21 cellular contexts compared by ENCODE assay signal in genomic region chr1:110466646-110467280, GRCh38. TPM values are rescaled to one million over a fixed set of nuclear protein-coding genes. Genes with fewer than 3 reads are reported as not detected.
"Had no signal": no experiment of that assay in that cellular context is flagged by ENCODE, and none has a peak within 500 bp of the region (broad histone marks: within the 10 kb centered on the region; RNA-seq: fewer than 3 reads in every experiment).

No MANE protein-coding gene starts in this region.

- ATAC-seq: activated CD8-positive, alpha-beta memory T cell treated with anti-CD3 and anti-CD28 coated beads, Interleukin-2, amount 10 ng/mL, durations not matched to agents 7 days and 5 days had no signal

- H3K27ac ChIP-seq: thyroid gland, VCaP had no signal

- H3K4me1 ChIP-seq: sigmoid colon, thyroid gland had no signal

- DNase-seq: activated CD4-positive, alpha-beta T cell treated with anti-CD3 and anti-CD28 coated beads, Interleukin-2, amount 50 U/mL, for 48 hours; activated CD8-positive, alpha-beta memory T cell treated with anti-CD3 and anti-CD28 coated beads, Interleukin-2, amount 10 ng/mL, durations not matched to agents 7 days and 5 days; activated T-cell treated with anti-CD3 and anti-CD28 coated beads, Interleukin-2, amount 50 U/mL, for 24 hours; amniotic stem cell; central memory CD4-positive, alpha-beta T cell; cortex of kidney; effector CD4-positive, alpha-beta T cell; esophagus squamous epithelium; immature natural killer cell; midbrain; sigmoid colon; stimulated activated CD4-positive, alpha-beta T cell treated with anti-CD3 and anti-CD28 coated beads, Interleukin-12 subunit alpha, Interleukin-12 subunit beta, amount 100 ng/mL, for 4 hours; stimulated activated CD4-positive, alpha-beta T cell treated with anti-CD3 and anti-CD28 coated beads, Interleukin-2, amount 100 ng/mL, for 24 hours; thyroid gland had no signal

- H3K27me3 ChIP-seq: esophagus squamous epithelium, sigmoid colon, thyroid gland had no signal

- H3K36me3 ChIP-seq: esophagus squamous epithelium, sigmoid colon, thyroid gland had no signal

- H3K9me3 ChIP-seq: esophagus squamous epithelium, sigmoid colon, thyroid gland had no signal

- H3K4me3 ChIP-seq: esophagus squamous epithelium, sigmoid colon, thyroid gland had no signal

RNA-seq across cellular contexts. Expression of gene PROK1, which starts 15.8 kb away (rescaled TPM):
- total RNA-seq: activated CD8-positive, alpha-beta memory T cell treated with anti-CD3 and anti-CD28 coated beads, Interleukin-2, amount 10 ng/mL, durations not matched to agents 7 days and 5 days; fibroblast of villous mesenchyme; lung microvascular endothelial cell; myocyte; osteoblast; pulmonary artery endothelial cell had no signal

RNA-seq across cellular contexts. Expression of gene KCNA10, which starts 52.2 kb away (rescaled TPM):
- total RNA-seq: activated CD8-positive, alpha-beta memory T cell treated with anti-CD3 and anti-CD28 coated beads, Interleukin-2, amount 10 ng/mL, durations not matched to agents 7 days and 5 days; esophagus squamous epithelium; fibroblast of villous mesenchyme; lung microvascular endothelial cell; myocyte; osteoblast; pulmonary artery endothelial cell; sigmoid colon; T-helper 1 cell treated with Interleukin-12 subunit alpha and Interleukin-12 subunit beta and Interleukin-4 antibody, amounts not matched to agents 30 ng/mL and 1 ng/mL, for 36 hours; thyroid gland had no signal
